Comparison of ENCODE assay signal across 1 cellular context in genomic region chr9:128723866-128724743, GRCh38.
TF ChIP-seq lines count a peak whose summit lies in the region.

Gene ZDHHC12 (minus strand): TSS chr9:128724127. CDS start chr9:128724093, 34 bp downstream.

TF ChIP-seq in K562, 482 proteins besides CTCF, POLR2A, EP300 and RAD21 (continued from another document and continues in another):
- TF ChIP-seq ARID3B (CRISPR knock-in tag; IDR thresholded peaks at IDR 0.05; ENCODE audit: borderline replicate concordance) (no peak), EGR1 (conservative IDR thresholded peaks at IDR 0.05) (peak; percentile 99), PTBP1 (IDR thresholded peaks at IDR 0.05; ENCODE audit: low read depth, low read length) (peak; percentile 96), NFIX (CRISPR knock-in tag; IDR thresholded peaks at IDR 0.05; ENCODE audit: low read depth) (no peak), MYC (IDR thresholded peaks at IDR 0.05; ENCODE audit: low read depth, low read length) (peak; percentile 68), MYC (CRISPR knock-in tag; IDR thresholded peaks at IDR 0.05; ENCODE audit: borderline replicate concordance, low read depth) (no peak; the same call in 1 of the 2 replicates), RBM34 (IDR thresholded peaks at IDR 0.05; ENCODE audit: borderline replicate concordance, insufficient read depth, low read length) (peak; percentile 43; the same call in 1 of the 2 replicates), HDAC6 (IDR thresholded peaks at IDR 0.05; ENCODE audit: low read depth, low read length) (0 out of 2 replicates have a peak, but pooled peaks have one; percentile 57), CHD2 (IDR thresholded peaks at IDR 0.05; ENCODE audit: low read depth, low read length) (peak; percentile 44; the same call in 1 of the 2 replicates), CREB1 (IDR thresholded peaks at IDR 0.05) (no peak), CREB1 (CRISPR knock-in tag; IDR thresholded peaks at IDR 0.05) (peak; percentile 43), ZNF354B (CRISPR knock-in tag; IDR thresholded peaks at IDR 0.05) (no peak), RFX5 (IDR thresholded peaks at IDR 0.05; ENCODE audit: low read depth, low read length) (no peak), SUPT5H (IDR thresholded peaks at IDR 0.05) (peak; percentile 89), PHB (CRISPR knock-in tag; IDR thresholded peaks at IDR 0.05) (0 out of 2 replicates have a peak, but pooled peaks have one; percentile 41), ZNF212 (CRISPR knock-in tag; IDR thresholded peaks at IDR 0.05) (0 out of 2 replicates have a peak, but pooled peaks have one; percentile 3), SIN3A (IDR thresholded peaks at IDR 0.05; ENCODE audit: borderline replicate concordance in 2 of 2, control insufficient read depth in 1 of 2, low read depth in 2 of 2, low read length in 2 of 2) (no peak; a peak in 1 of 4 replicates), ZFP1 (CRISPR knock-in tag; IDR thresholded peaks at IDR 0.05) (no peak), EZH2 (IDR thresholded peaks at IDR 0.05; ENCODE audit: borderline replicate concordance, low read depth, low read length) (no peak), FIP1L1 (IDR thresholded peaks at IDR 0.05; ENCODE audit: low read depth, low read length, poor library complexity, severe bottlenecking) (peak; percentile 80), ZNF133 (CRISPR knock-in tag; IDR thresholded peaks at IDR 0.05) (0 out of 2 replicates have a peak, but pooled peaks have one; percentile 36), STAT5A (IDR thresholded peaks at IDR 0.05; ENCODE audit: borderline replicate concordance, low read length) (no peak), RBM15 (IDR thresholded peaks at IDR 0.05; ENCODE audit: insufficient read depth, low read length) (no peak), HMG20A (CRISPR knock-in tag; conservative IDR thresholded peaks at IDR 0.05) (no peak), PHF21A (IDR thresholded peaks at IDR 0.05; ENCODE audit: borderline replicate concordance, low read depth) (no peak), HLTF (IDR thresholded peaks at IDR 0.05) (peak; percentile 46; the same call in 1 of the 2 replicates), MEF2A (IDR thresholded peaks at IDR 0.05; ENCODE audit: control insufficient read depth, low read depth, low read length) (0 out of 2 replicates have a peak, but pooled peaks have one; percentile 1), ZNF584 (CRISPR knock-in tag; IDR thresholded peaks at IDR 0.05; ENCODE audit: low read depth) (no peak), CBFA2T3 (IDR thresholded peaks at IDR 0.05) (peak; percentile 10), PYGO2 (tag; IDR thresholded peaks at IDR 0.05) (no peak), ZNF766 (CRISPR knock-in tag; conservative IDR thresholded peaks at IDR 0.05) (no peak), TEAD1 (CRISPR knock-in tag; IDR thresholded peaks at IDR 0.05) (peak in 1 of 2 experiments; percentile 48; a peak in 1 of 4 replicates), BRD9 (IDR thresholded peaks at IDR 0.05; ENCODE audit: low read depth, partially characterized antibody) (peak; percentile 70), RBM25 (IDR thresholded peaks at IDR 0.05; ENCODE audit: low read depth, low read length, severe bottlenecking) (peak; percentile 97), BACH1 (tag; IDR thresholded peaks at IDR 0.05) (no peak), TAF7 (tag; IDR thresholded peaks at IDR 0.05) (peak; percentile 50; the same call in 1 of the 2 replicates), CC2D1A (IDR thresholded peaks at IDR 0.05) (peak; percentile 78), SIX5 (IDR thresholded peaks at IDR 0.05; ENCODE audit: borderline replicate concordance in 1 of 2, insufficient read depth in 1 of 2, low read depth in 1 of 2, low read length in 2 of 2) (no peak), RERE (CRISPR knock-in tag; IDR thresholded peaks at IDR 0.05; ENCODE audit: borderline replicate concordance) (no peak), ATF7 (IDR thresholded peaks at IDR 0.05) (peak; percentile 74), ESRRA (IDR thresholded peaks at IDR 0.05; ENCODE audit: borderline replicate concordance, low read depth) (peak; percentile 64), PRPF4 (IDR thresholded peaks at IDR 0.05; ENCODE audit: insufficient read depth, low read depth, low read length, poor library complexity, severe bottlenecking) (no peak), XRCC4 (IDR thresholded peaks at IDR 0.05; ENCODE audit: extremely low read depth, insufficient read depth, insufficient read length) (no peak), KLF1 (tag; IDR thresholded peaks at IDR 0.05) (0 out of 2 replicates have a peak, but pooled peaks have one; percentile 33), NFIC (IDR thresholded peaks at IDR 0.05) (no peak), SMARCA5 (IDR thresholded peaks at IDR 0.05) (peak; percentile 100), ADNP (tag; IDR thresholded peaks at IDR 0.05) (peak; percentile 100), ETV1 (tag; conservative IDR thresholded peaks at IDR 0.05; ENCODE audit: low read depth) (0 out of 2 replicates have a peak, but pooled peaks have one; percentile 31), ZBTB17 (CRISPR knock-in tag; IDR thresholded peaks at IDR 0.05) (0 out of 2 replicates have a peak, but pooled peaks have one; percentile 27), ZNF165 (CRISPR knock-in tag; IDR thresholded peaks at IDR 0.05; ENCODE audit: borderline replicate concordance) (no peak)
- TF ChIP-seq, protein P1, sequence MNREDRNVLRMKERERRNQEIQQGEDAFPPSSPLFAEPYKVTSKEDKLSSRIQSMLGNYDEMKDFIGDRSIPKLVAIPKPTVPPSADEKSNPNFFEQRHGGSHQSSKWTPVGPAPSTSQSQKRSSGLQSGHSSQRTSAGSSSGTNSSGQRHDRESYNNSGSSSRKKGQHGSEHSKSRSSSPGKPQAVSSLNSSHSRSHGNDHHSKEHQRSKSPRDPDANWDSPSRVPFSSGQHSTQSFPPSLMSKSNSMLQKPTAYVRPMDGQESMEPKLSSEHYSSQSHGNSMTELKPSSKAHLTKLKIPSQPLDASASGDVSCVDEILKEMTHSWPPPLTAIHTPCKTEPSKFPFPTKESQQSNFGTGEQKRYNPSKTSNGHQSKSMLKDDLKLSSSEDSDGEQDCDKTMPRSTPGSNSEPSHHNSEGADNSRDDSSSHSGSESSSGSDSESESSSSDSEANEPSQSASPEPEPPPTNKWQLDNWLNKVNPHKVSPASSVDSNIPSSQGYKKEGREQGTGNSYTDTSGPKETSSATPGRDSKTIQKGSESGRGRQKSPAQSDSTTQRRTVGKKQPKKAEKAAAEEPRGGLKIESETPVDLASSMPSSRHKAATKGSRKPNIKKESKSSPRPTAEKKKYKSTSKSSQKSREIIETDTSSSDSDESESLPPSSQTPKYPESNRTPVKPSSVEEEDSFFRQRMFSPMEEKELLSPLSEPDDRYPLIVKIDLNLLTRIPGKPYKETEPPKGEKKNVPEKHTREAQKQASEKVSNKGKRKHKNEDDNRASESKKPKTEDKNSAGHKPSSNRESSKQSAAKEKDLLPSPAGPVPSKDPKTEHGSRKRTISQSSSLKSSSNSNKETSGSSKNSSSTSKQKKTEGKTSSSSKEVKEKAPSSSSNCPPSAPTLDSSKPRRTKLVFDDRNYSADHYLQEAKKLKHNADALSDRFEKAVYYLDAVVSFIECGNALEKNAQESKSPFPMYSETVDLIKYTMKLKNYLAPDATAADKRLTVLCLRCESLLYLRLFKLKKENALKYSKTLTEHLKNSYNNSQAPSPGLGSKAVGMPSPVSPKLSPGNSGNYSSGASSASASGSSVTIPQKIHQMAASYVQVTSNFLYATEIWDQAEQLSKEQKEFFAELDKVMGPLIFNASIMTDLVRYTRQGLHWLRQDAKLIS (CRISPR knock-in tag; IDR thresholded peaks at IDR 0.05) = no peak
- TF ChIP-seq, protein P2, sequence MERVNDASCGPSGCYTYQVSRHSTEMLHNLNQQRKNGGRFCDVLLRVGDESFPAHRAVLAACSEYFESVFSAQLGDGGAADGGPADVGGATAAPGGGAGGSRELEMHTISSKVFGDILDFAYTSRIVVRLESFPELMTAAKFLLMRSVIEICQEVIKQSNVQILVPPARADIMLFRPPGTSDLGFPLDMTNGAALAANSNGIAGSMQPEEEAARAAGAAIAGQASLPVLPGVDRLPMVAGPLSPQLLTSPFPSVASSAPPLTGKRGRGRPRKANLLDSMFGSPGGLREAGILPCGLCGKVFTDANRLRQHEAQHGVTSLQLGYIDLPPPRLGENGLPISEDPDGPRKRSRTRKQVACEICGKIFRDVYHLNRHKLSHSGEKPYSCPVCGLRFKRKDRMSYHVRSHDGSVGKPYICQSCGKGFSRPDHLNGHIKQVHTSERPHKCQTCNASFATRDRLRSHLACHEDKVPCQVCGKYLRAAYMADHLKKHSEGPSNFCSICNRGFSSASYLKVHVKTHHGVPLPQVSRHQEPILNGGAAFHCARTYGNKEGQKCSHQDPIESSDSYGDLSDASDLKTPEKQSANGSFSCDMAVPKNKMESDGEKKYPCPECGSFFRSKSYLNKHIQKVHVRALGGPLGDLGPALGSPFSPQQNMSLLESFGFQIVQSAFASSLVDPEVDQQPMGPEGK (CRISPR knock-in tag; IDR thresholded peaks at IDR 0.05; ENCODE audit: borderline replicate concordance) = no peak
- TF ChIP-seq, protein P3, sequence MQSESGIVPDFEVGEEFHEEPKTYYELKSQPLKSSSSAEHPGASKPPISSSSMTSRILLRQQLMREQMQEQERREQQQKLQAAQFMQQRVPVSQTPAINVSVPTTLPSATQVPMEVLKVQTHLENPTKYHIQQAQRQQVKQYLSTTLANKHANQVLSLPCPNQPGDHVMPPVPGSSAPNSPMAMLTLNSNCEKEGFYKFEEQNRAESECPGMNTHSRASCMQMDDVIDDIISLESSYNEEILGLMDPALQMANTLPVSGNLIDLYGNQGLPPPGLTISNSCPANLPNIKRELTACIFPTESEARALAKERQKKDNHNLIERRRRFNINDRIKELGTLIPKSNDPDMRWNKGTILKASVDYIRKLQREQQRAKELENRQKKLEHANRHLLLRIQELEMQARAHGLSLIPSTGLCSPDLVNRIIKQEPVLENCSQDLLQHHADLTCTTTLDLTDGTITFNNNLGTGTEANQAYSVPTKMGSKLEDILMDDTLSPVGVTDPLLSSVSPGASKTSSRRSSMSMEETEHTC (IDR thresholded peaks at IDR 0.05) = no peak
